22 cellular contexts compared by ENCODE assay signal in genomic region chr19:51347209-51347928, GRCh38. TPM values are rescaled to one million over a fixed set of nuclear protein-coding genes. Genes with fewer than 3 reads are reported as not detected.
"Had no signal": no experiment of that assay in that cellular context is flagged by ENCODE, and none has a peak within 500 bp of the region (broad histone marks: within the 10 kb centered on the region; RNA-seq: fewer than 3 reads in every experiment).

No MANE protein-coding gene starts in this region.

- FAIRE-seq: TTC549, urothelium cell line had no signal

- H3K27ac Mint-ChIP-seq: activated CD4-positive, alpha-beta memory T cell treated with anti-CD3 and anti-CD28 coated beads, Interleukin-2, amount 10 ng/mL, durations not matched to agents 7 days and 5 days; activated naive CD4-positive, alpha-beta T cell treated with anti-CD3 and anti-CD28 coated beads, Interleukin-2, amount 10 ng/mL, durations not matched to agents 7 days and 5 days; mesothelial cell of epicardium; stimulated activated naive CD8-positive, alpha-beta T cell treated with anti-CD3 and anti-CD28 coated beads, Interleukin-15, Interleukin-2, amounts not matched to agents 100 ng/mL and 50 ng/mL, for 24 hours; WTC11 had no signal

- H3K9me3 Mint-ChIP-seq: activated CD4-positive, alpha-beta memory T cell treated with anti-CD3 and anti-CD28 coated beads, Interleukin-2, amount 10 ng/mL, durations not matched to agents 7 days and 5 days; activated naive CD4-positive, alpha-beta T cell treated with anti-CD3 and anti-CD28 coated beads, Interleukin-2, amount 10 ng/mL, durations not matched to agents 7 days and 5 days; mesothelial cell of epicardium; nephron; stimulated activated naive CD8-positive, alpha-beta T cell treated with anti-CD3 and anti-CD28 coated beads, Interleukin-15, Interleukin-2, amounts not matched to agents 100 ng/mL and 50 ng/mL, for 24 hours; WTC11 had no signal

- H3K4me3 ChIP-seq: gastrocnemius medialis, lung, tibial nerve had no signal

- ATAC-seq: esophagus mucosa, gastrocnemius medialis, WTC11 had no signal

- DNase-seq: activated CD4-positive, alpha-beta memory T cell treated with anti-CD3 and anti-CD28 coated beads, Interleukin-2, amount 10 ng/mL, durations not matched to agents 7 days and 5 days; activated CD4-positive, alpha-beta T cell treated with anti-CD3 and anti-CD28 coated beads for 4 hours; activated effector memory CD4-positive, alpha-beta T cell treated with Interleukin-2 at 50 U/mL for 16 hours; activated naive CD4-positive, alpha-beta T cell treated with anti-CD3 and anti-CD28 coated beads, Interleukin-2, amount 10 ng/mL, durations not matched to agents 7 days and 5 days; activated T-cell treated with anti-CD3 and anti-CD28 coated beads, Interleukin-2, amount 50 U/mL, for 48 hours; effector CD4-positive, alpha-beta T cell; gastrocnemius medialis; head of caudate nucleus; nucleus accumbens; stimulated activated CD4-positive, alpha-beta T cell treated with anti-CD3 and anti-CD28 coated beads, Interleukin-2, amount 100 ng/mL, for 24 hours had no signal

- H3K9me3 ChIP-seq: gastrocnemius medialis, tibial nerve had no signal

- H3K4me3 Mint-ChIP-seq: activated CD4-positive, alpha-beta memory T cell treated with anti-CD3 and anti-CD28 coated beads, Interleukin-2, amount 10 ng/mL, durations not matched to agents 7 days and 5 days; activated naive CD4-positive, alpha-beta T cell treated with anti-CD3 and anti-CD28 coated beads, Interleukin-2, amount 10 ng/mL, durations not matched to agents 7 days and 5 days; mesothelial cell of epicardium; nephron; stimulated activated naive CD8-positive, alpha-beta T cell treated with anti-CD3 and anti-CD28 coated beads, Interleukin-15, Interleukin-2, amounts not matched to agents 100 ng/mL and 50 ng/mL, for 24 hours; WTC11 had no signal

- H3K27me3 Mint-ChIP-seq: activated CD4-positive, alpha-beta memory T cell treated with anti-CD3 and anti-CD28 coated beads, Interleukin-2, amount 10 ng/mL, durations not matched to agents 7 days and 5 days; stimulated activated naive CD8-positive, alpha-beta T cell treated with anti-CD3 and anti-CD28 coated beads, Interleukin-15, Interleukin-2, amounts not matched to agents 100 ng/mL and 50 ng/mL, for 24 hours had no signal

- H3K27ac ChIP-seq: gastrocnemius medialis, tibial nerve had no signal

- H3K27me3 ChIP-seq: gastrocnemius medialis, tibial nerve had no signal

- H3K4me1 Mint-ChIP-seq: activated CD4-positive, alpha-beta memory T cell treated with anti-CD3 and anti-CD28 coated beads, Interleukin-2, amount 10 ng/mL, durations not matched to agents 7 days and 5 days; activated naive CD4-positive, alpha-beta T cell treated with anti-CD3 and anti-CD28 coated beads, Interleukin-2, amount 10 ng/mL, durations not matched to agents 7 days and 5 days had no signal

- H3K4me1 ChIP-seq: gastrocnemius medialis, tibial nerve had no signal

RNA-seq across cellular contexts. Expression of gene CLDND2, which starts 21.4 kb away (rescaled TPM):
- total RNA-seq: cerebellum, gastrocnemius medialis, kidney epithelial cell, tibial nerve had no signal

RNA-seq across cellular contexts. Expression of gene NKG7, which starts 25.1 kb away (rescaled TPM):
- total RNA-seq: esophagus mucosa, kidney epithelial cell, mesothelial cell of epicardium had no signal

RNA-seq across cellular contexts. Expression of gene IGLON5, which starts 35.9 kb away (rescaled TPM):
- total RNA-seq: esophagus mucosa; gastrocnemius medialis; T-helper 2 cell treated with Interferon-gamma antibody and Interleukin-4, amounts not matched to agents 100 ng/mL and 5 ng/mL, for 36 hours had no signal
